11 cellular contexts compared by ENCODE assay signal in genomic region chr9:125272697-125273096, GRCh38. TPM values are rescaled to one million over a fixed set of nuclear protein-coding genes. Genes with fewer than 3 reads are reported as not detected.
DNase-seq lines count a peak whose midpoint lies in the region; ATAC-seq and TF ChIP-seq lines count a peak whose summit lies in the region.
"Had no signal": no experiment of that assay in that cellular context is flagged by ENCODE, and none has a peak within 500 bp of the region (broad histone marks: within the 10 kb centered on the region; RNA-seq: fewer than 3 reads in every experiment).

No MANE protein-coding gene starts in this region.

- DNase-seq in ELF-1 (ENCODE audit: low read depth, low spot score) (peak; percentile 11), RWPE1 (ENCODE audit: low spot score) (peak; percentile 69), fibroblast of lung (ENCODE audit: low read depth in 2 of 2) (peak in 1 of 2 donors; percentile 84), activated gamma-delta T cell (lab: John Stamatoyannopoulos, UW) (no peak), germinal center (ENCODE audit: low spot score) (no peak)
- DNase-seq: NCI-H2081 treated with DMSO at 0.1 percent for 48 hours, OCI-M1, WERI-Rb-1 had no signal

- CTCF ChIA-PET in RWPE1 (lab: Yijun Ruan, JAX), result interaction anchor here (0.6 to 0.9 kb wide), 2 partner anchors 9 to 108 kb away, joined by 3 to 4 read pairs; no protein-coding TSS in a partner anchor

- H2AFZ ChIP-seq in fibroblast of lung (ENCODE audit: low read length) (no peak overlapping the region), parathyroid adenoma (no peak overlapping the region)

- ATAC-seq in HG03196 (IDR thresholded peaks at IDR 0.05; ENCODE audit: unreplicated experiment) (no peak), HG03045 (IDR thresholded peaks at IDR 0.05; ENCODE audit: unreplicated experiment) (no peak)

- H3K36me3 ChIP-seq in fibroblast of lung (ENCODE audit: control insufficient read depth, insufficient read depth, low read length), result no peaks in the 10 kb centered on the region
- H3K36me3 ChIP-seq in parathyroid adenoma (ENCODE audit: control insufficient read depth, insufficient read depth, low read length), result no peaks in the 10 kb centered on the region

- H3K27ac ChIP-seq in RWPE1, result no peak overlapping the region
- no peak overlapping the region for H3K27ac ChIP-seq in fibroblast of lung (ENCODE audit: insufficient read depth, low read length)
- H3K27ac ChIP-seq in parathyroid adenoma, result no peak overlapping the region
- H3K27ac ChIP-seq: WERI-Rb-1 had no signal

- H3K9me3 ChIP-seq in fibroblast of lung (ENCODE audit: control insufficient read depth, insufficient read depth, low read depth, low read length) (no peaks in the 10 kb centered on the region), parathyroid adenoma (ENCODE audit: control insufficient read depth, low read length) (no peaks in the 10 kb centered on the region)

- H4K20me1 ChIP-seq in fibroblast of lung (ENCODE audit: control insufficient read depth, extremely low read depth, insufficient read depth, low read length), result no peaks in the 10 kb centered on the region

- H3K27me3 ChIP-seq in fibroblast of lung (ENCODE audit: control insufficient read depth, insufficient read depth, low read length) (no peaks in the 10 kb centered on the region), parathyroid adenoma (ENCODE audit: control insufficient read depth, insufficient read depth, low read length) (no peaks in the 10 kb centered on the region)

- no peaks in the 10 kb centered on the region for H3K4me1 ChIP-seq in fibroblast of lung (ENCODE audit: control insufficient read depth, extremely low read depth, insufficient read depth, low read length)
- H3K4me1 ChIP-seq in parathyroid adenoma, result no peaks in the 10 kb centered on the region

- H3K79me2 ChIP-seq in fibroblast of lung (ENCODE audit: control insufficient read depth, insufficient read depth, low read length), result peaks cover 57% of the 10 kb centered on the region
- H3K79me2 ChIP-seq in parathyroid adenoma, result peaks cover 13% of the 10 kb centered on the region

- H3K9ac ChIP-seq in fibroblast of lung (ENCODE audit: insufficient read depth, low read length), result no peak overlapping the region
- no peak overlapping the region for H3K9ac ChIP-seq in parathyroid adenoma

- peak overlapping the region; percentile 67 for H3K4me2 ChIP-seq in fibroblast of lung (ENCODE audit: extremely low read depth, insufficient read depth, low read length)
- peak overlapping the region; percentile 51 for H3K4me2 ChIP-seq in parathyroid adenoma (ENCODE audit: low read length)

- TF ChIP-seq CTCF in RWPE1 (conservative IDR thresholded peaks at IDR 0.05; ENCODE audit: low read depth) (no peak), fibroblast of lung (conservative IDR thresholded peaks at IDR 0.05 in 1 of 2, IDR thresholded peaks at IDR 0.05 in 1 of 2; ENCODE audit: low read depth in 1 of 2, low read length in 2 of 2) (no peak), parathyroid adenoma (IDR thresholded peaks at IDR 0.05) (no peak)

- POLR2A ChIA-PET in RWPE1 (lab: Yijun Ruan, JAX; ENCODE audit: low non-redundant PET), result interaction anchor here (0.7 to 0.9 kb wide), 2 partner anchors 10 to 12 kb away, joined by 3 to 6 read pairs; no protein-coding TSS in a partner anchor

- H3K4me3 ChIP-seq in fibroblast of lung (replicated peaks in 1 of 4; ENCODE audit: control extremely low read depth in 1 of 4, insufficient read depth in 1 of 4, low read depth in 3 of 4, low read length in 4 of 4) (peak overlapping the region in 1 of 4 experiments; percentile 1), parathyroid adenoma (ENCODE audit: low read depth, low read length) (no peak overlapping the region)

RNA-seq across cellular contexts. Expression of gene GAPVD1, which starts 11.1 kb away (rescaled TPM):
- total RNA-seq in fibroblast of lung, result 54.7 and 72.3 TPM in 2 replicates
- 22.5 and 23.0 TPM in 2 replicates for polyA plus RNA-seq in fibroblast of lung
- 15.9 and 16.6 TPM in 2 replicates for polyA plus RNA-seq in fibroblast of lung (2012)
- polyA minus RNA-seq in fibroblast of lung (ENCODE audit: low replicate concordance), result 16.1 and 18.9 TPM in 2 replicates

RNA-seq across cellular contexts. Expression of gene HSPA5, which starts 31.6 kb away (rescaled TPM):
- total RNA-seq in fibroblast of lung, result 193 and 339 TPM in 2 replicates
- 482 and 558 TPM in 2 replicates for polyA plus RNA-seq in fibroblast of lung
- 449 and 587 TPM in 2 replicates for polyA plus RNA-seq in fibroblast of lung (2012)
- 122 and 124 TPM in 2 replicates for polyA minus RNA-seq in fibroblast of lung (ENCODE audit: low replicate concordance)

Comparison
In these comparisons a context has a peak if more than half of its experiments do, and no peak if none do; other contexts are left out.
1. DNase-seq: peak in ELF-1 (single experiment) and RWPE1 (single experiment); none in activated gamma-delta T cell (single experiment) and germinal center (single experiment).